Comparison of ENCODE assay signal across 16 cellular contexts in the genomic region with DNA sequence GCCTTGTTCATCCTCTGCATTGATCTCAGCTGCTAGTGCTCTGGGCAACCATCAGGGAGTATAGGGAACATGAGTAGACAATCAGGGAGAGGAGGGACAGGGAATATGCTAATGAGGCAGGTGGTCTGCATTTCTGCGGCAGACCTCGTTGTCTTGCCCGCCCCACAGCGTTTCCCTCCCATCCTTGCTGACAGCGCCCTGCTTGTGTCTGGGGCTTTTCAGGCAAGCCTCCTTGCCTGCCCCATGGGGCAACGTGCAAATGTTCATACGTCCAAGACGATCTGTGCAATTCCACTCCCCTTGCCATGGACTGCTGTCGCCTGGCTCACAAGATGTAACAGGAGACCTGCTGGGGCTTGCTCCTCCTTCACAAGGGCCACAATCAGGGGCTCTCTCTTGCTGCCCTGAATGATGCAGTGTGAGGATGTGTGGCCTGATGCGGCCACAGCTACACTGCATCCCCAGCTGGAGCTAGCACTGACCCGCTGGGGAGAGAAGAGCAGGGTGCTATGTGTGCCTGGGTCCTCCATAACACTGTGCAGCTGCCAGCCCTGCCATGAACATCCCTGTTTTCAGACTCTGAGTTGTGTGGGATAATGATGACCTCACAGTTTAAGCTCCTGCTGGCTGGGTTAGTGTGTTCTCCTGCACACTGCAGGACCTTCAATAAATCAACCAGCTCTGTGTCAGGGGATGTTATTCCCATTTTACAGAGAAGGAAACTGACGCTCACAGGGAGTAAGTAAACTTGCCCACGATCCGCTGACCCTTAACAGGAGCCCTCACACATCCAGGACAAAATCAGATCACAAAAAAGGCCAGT.
A peak's percentile ranks its signal among the peaks of the same experiment; 100 is the strongest.
DNase-seq lines count a peak whose midpoint lies in the region; ATAC-seq, FAIRE-seq and TF ChIP-seq lines count a peak whose summit lies in the region.
"Had no signal": no experiment of that assay in that cellular context is flagged by ENCODE, and none has a peak within 500 bp of the region (broad histone marks: within the 10 kb centered on the region; RNA-seq: fewer than 3 reads in every experiment).

No MANE protein-coding gene starts in this region.

- no peak for TF ChIP-seq EP300 in A549 (IDR thresholded peaks at IDR 0.05)
- no peak for TF ChIP-seq EP300 in esophagus muscularis mucosa (IDR thresholded peaks at IDR 0.05)

- H3K4me1 ChIP-seq in A549: no peaks in the 10 kb centered on the region
- H3K4me1 ChIP-seq in GM23338 (ENCODE audit: insufficient read depth): 0 out of 2 replicates have a peak, but pooled peaks cover 4% of the 10 kb centered on the region
- no peaks in the 10 kb centered on the region for H3K4me1 ChIP-seq in esophagus muscularis mucosa
- H3K4me1 ChIP-seq in neuronal stem cell (ENCODE audit: control insufficient read depth in 2 of 2, insufficient read depth in 1 of 2, low read depth in 1 of 2, low read length in 2 of 2): peaks cover 0 to 4% of the 10 kb centered on the region in 2 donors
- H3K4me1 ChIP-seq in MM.1S (ENCODE audit: low read length): no peaks in the 10 kb centered on the region

- H3K18ac ChIP-seq in neuronal stem cell (ENCODE audit: low read length): peak overlapping the region; percentile 4

- no peaks in the 10 kb centered on the region for H3K36me3 Mint-ChIP-seq in GM23338 (ENCODE audit: low read depth)

- DNase-seq in A549 (ENCODE audit: low read depth in 1 of 2, low spot score in 1 of 2) (no peak), GM23338 (ENCODE audit: low spot score) (peak; percentile 23), esophagus muscularis mucosa (ENCODE audit: extremely low spot score) (peak; percentile 86), neuronal stem cell (ENCODE audit: low spot score) (no peak), MM.1S (no peak), GM10248 (ENCODE audit: extremely low spot score) (no peak), NCI-H82 (lab: John Stamatoyannopoulos, UW) (no peak)
- DNase-seq: AML-193, H9, NCI-H1417 treated with DMSO at 0.1 percent for 48 hours, NCI-H2029 treated with DMSO at 0.1 percent for 48 hours, NCI-H2227 treated with DMSO at 0.1 percent for 48 hours, NCI-H524, SIG-M5 had no signal

- no peak overlapping the region for H2BK12ac ChIP-seq in neuronal stem cell (ENCODE audit: low read length)

- no peak overlapping the region for H2BK5ac ChIP-seq in neuronal stem cell (ENCODE audit: low read length)

- no peak overlapping the region for H3K27ac ChIP-seq in A549
- no peak overlapping the region for H3K27ac ChIP-seq in GM23338 (ENCODE audit: low read depth)
- H3K27ac ChIP-seq in esophagus muscularis mucosa (replicated peaks in 1 of 4): no peak overlapping the region
- no peak overlapping the region for H3K27ac ChIP-seq in neuronal stem cell (replicated peaks; ENCODE audit: low read length)
- H3K27ac ChIP-seq in MM.1S (ENCODE audit: low read length): no peak overlapping the region
- H3K27ac ChIP-seq: C4-2B had no signal

- H4K91ac ChIP-seq in neuronal stem cell (ENCODE audit: low read depth, low read length, poor library complexity): no peak overlapping the region

- CTCF ChIA-PET in A549 (lab: Yijun Ruan, JAX): interaction anchor here (0.8 kb wide), 1 partner anchor 12 kb away, joined by 3 read pairs; no protein-coding TSS in a partner anchor
- CTCF ChIA-PET in GM10248 (lab: Yijun Ruan, JAX): interaction anchor here (1.0 kb wide), 1 partner anchor 9 kb away, joined by 3 read pairs; no protein-coding TSS in a partner anchor

- H3K9me3 ChIP-seq in A549 (peaks cover 2% of the 10 kb centered on the region; the same call in 1 of the 3 replicates), esophagus muscularis mucosa (no peaks in the 10 kb centered on the region), neuronal stem cell (replicated peaks in 1 of 2; ENCODE audit: control insufficient read depth in 2 of 2, insufficient read depth in 1 of 2, low read depth in 1 of 2, low read length in 2 of 2) (no peaks in the 10 kb centered on the region), MM.1S (replicated peaks; ENCODE audit: insufficient read depth, low read length) (no peaks in the 10 kb centered on the region)

- H4K8ac ChIP-seq in neuronal stem cell (ENCODE audit: low read depth, low read length): no peak overlapping the region

- no peaks in the 10 kb centered on the region for H3K36me3 ChIP-seq in GM23338 (ENCODE audit: insufficient read depth)
- H3K36me3 ChIP-seq in esophagus muscularis mucosa: no peaks in the 10 kb centered on the region
- no peaks in the 10 kb centered on the region for H3K36me3 ChIP-seq in neuronal stem cell (replicated peaks in 1 of 2; ENCODE audit: control insufficient read depth in 2 of 2, insufficient read depth in 2 of 2, low read length in 2 of 2)
- H3K36me3 ChIP-seq in MM.1S (replicated peaks; ENCODE audit: insufficient read depth, low read length): no peaks in the 10 kb centered on the region

- H3F3A ChIP-seq in GM23338 (replicated peaks; ENCODE audit: low read depth): no peaks in the 10 kb centered on the region
- no peaks in the 10 kb centered on the region for H3F3A ChIP-seq in MM.1S (ENCODE audit: insufficient read depth, low read length)

- no peak for TF ChIP-seq RAD21 in A549 (conservative IDR thresholded peaks at IDR 0.05 in 1 of 2, IDR thresholded peaks at IDR 0.05 in 1 of 2)

- no peaks in the 10 kb centered on the region for H4K20me1 ChIP-seq in GM23338 (replicated peaks; ENCODE audit: insufficient read depth)
- H4K20me1 ChIP-seq in MM.1S (ENCODE audit: insufficient read depth, low read length): no peaks in the 10 kb centered on the region

- no peak overlapping the region for H3K27ac Mint-ChIP-seq in GM23338
- H3K27ac Mint-ChIP-seq: H9 had no signal

- no peaks in the 10 kb centered on the region for H3K27me3 Mint-ChIP-seq in GM23338 (ENCODE audit: insufficient read depth, low read depth, poor library complexity)

- H3K4me2 ChIP-seq in A549 (no peak overlapping the region), GM23338 (no peak overlapping the region), neuronal stem cell (ENCODE audit: insufficient read depth, low read length, poor library complexity, severe bottlenecking) (no peak overlapping the region), MM.1S (ENCODE audit: low read depth, low read length) (no peak overlapping the region)

- POLR2A ChIA-PET in A549 (lab: Yijun Ruan, JAX) (no interaction called here), GM10248 (lab: Yijun Ruan, JAX) (no interaction called here)

- no peak overlapping the region for H2AFZ ChIP-seq in GM23338
- H2AFZ ChIP-seq in neuronal stem cell (ENCODE audit: low read length): no peak overlapping the region
- no peak overlapping the region for H2AFZ ChIP-seq in MM.1S (ENCODE audit: low read length)

- no peak for FAIRE-seq in A549 (lab: Jason Lieb, UNC)
- FAIRE-seq: D721Med had no signal

- ATAC-seq in A549 (peak; percentile 52 to 63; a peak in 5 of 6 replicates), GM23338 (peak; percentile 65)

- H3K9ac ChIP-seq in neuronal stem cell (ENCODE audit: low read depth, low read length, poor library complexity) (no peak overlapping the region), MM.1S (ENCODE audit: low read length) (no peak overlapping the region)

- H3K27me3 ChIP-seq in GM23338 (ENCODE audit: insufficient read depth): no peaks in the 10 kb centered on the region
- no peaks in the 10 kb centered on the region for H3K27me3 ChIP-seq in esophagus muscularis mucosa
- H3K27me3 ChIP-seq in neuronal stem cell (ENCODE audit: control insufficient read depth in 3 of 3, insufficient read depth in 3 of 3, low read depth in 1 of 3, low read length in 3 of 3): no peaks in the 10 kb centered on the region
- H3K27me3 ChIP-seq in MM.1S (replicated peaks; ENCODE audit: insufficient read depth, low read length): no peaks in the 10 kb centered on the region

- no peak overlapping the region for H3K4me3 ChIP-seq in A549
- H3K4me3 ChIP-seq in GM23338: no peak overlapping the region
- no peak overlapping the region for H3K4me3 ChIP-seq in esophagus muscularis mucosa
- no peak overlapping the region for H3K4me3 ChIP-seq in neuronal stem cell (ENCODE audit: low read length in 2 of 2)
- H3K4me3 ChIP-seq in MM.1S (ENCODE audit: low read length): no peak overlapping the region

- no peaks in the 10 kb centered on the region for H3K79me2 ChIP-seq in GM23338 (replicated peaks; ENCODE audit: insufficient read depth)
- no peaks in the 10 kb centered on the region for H3K79me2 ChIP-seq in MM.1S (ENCODE audit: low read length)

- H2BK120ac ChIP-seq in neuronal stem cell (ENCODE audit: low read depth, low read length): no peak overlapping the region

- no peak overlapping the region for H3K4me3 Mint-ChIP-seq in GM23338
- H3K4me3 Mint-ChIP-seq: H9 had no signal

- H3K79me1 ChIP-seq in neuronal stem cell (ENCODE audit: low read depth, low read length): no peaks in the 10 kb centered on the region

- H3K4ac ChIP-seq in neuronal stem cell (ENCODE audit: low read length): no peak overlapping the region

- intact Hi-C loops in esophagus muscularis mucosa (cut with DNase I): no loop called here

- H2BK15ac ChIP-seq in neuronal stem cell (ENCODE audit: low read length): no peak overlapping the region

- TF ChIP-seq POLR2A in A549 (IDR thresholded peaks at IDR 0.05; ENCODE audit: low read length) (no peak), esophagus muscularis mucosa (IDR thresholded peaks at IDR 0.05; ENCODE audit: low read depth) (no peak)

- H3K23ac ChIP-seq in neuronal stem cell (ENCODE audit: low read depth, low read length, poor library complexity): no peak overlapping the region

- no peaks in the 10 kb centered on the region for H3K9me3 Mint-ChIP-seq in GM23338
- H3K9me3 Mint-ChIP-seq: H9 had no signal

- no peak overlapping the region for H2AK5ac ChIP-seq in neuronal stem cell (ENCODE audit: low read depth, low read length)

- peaks cover 3% of the 10 kb centered on the region; the same call in 2 of the 3 replicates for H3K4me1 Mint-ChIP-seq in GM23338

- 50% methylated on average over 14 of the region's 14 CpGs for WGBS in A549 (ENCODE audit: missing lambda C conversion rate)
- WGBS in esophagus muscularis mucosa: 90% methylated on average over 14 of the region's 14 CpGs
- WGBS in neuronal stem cell (ENCODE audit: extremely low coverage in 2 of 2, insufficient read length in 2 of 2, insufficient replicate concordance in 1 of 2), 2 donors: no CpG with 5 or more reads among the region's 14 CpGs

- no peak overlapping the region for H3K14ac ChIP-seq in neuronal stem cell (ENCODE audit: low read length)

- H3K9me2 ChIP-seq in GM23338 (ENCODE audit: insufficient read depth): no peaks in the 10 kb centered on the region
- H3K9me2 ChIP-seq in MM.1S (replicated peaks; ENCODE audit: insufficient read depth, low read length): no peaks in the 10 kb centered on the region

- no peak for TF ChIP-seq CTCF in A549 (IDR thresholded peaks at IDR 0.05)
- TF ChIP-seq CTCF in GM23338 (conservative IDR thresholded peaks at IDR 0.05; ENCODE audit: low read depth in 2 of 2): no peak
- no peak for TF ChIP-seq CTCF in esophagus muscularis mucosa (IDR thresholded peaks at IDR 0.05)
- no peak for TF ChIP-seq CTCF in MM.1S (IDR thresholded peaks at IDR 0.05; ENCODE audit: low read length)
- TF ChIP-seq CTCF in GM10248 (IDR thresholded peaks at IDR 0.05; ENCODE audit: control extremely low read depth, extremely low read depth, low read depth, missing control alignments): no peak

TF ChIP-seq in GM23338, 12 proteins besides CTCF, POLR2A, EP300 and RAD21 (continues in another document):
- TF ChIP-seq NANOG (IDR thresholded peaks at IDR 0.05; ENCODE audit: borderline replicate concordance): no peak
- no peak for TF ChIP-seq JUNB (IDR thresholded peaks at IDR 0.05; ENCODE audit: unreplicated experiment)

Comparison
In these comparisons a context has a peak if more than half of its experiments do, and no peak if none do; other contexts are left out.
1. DNase-seq: peak in GM23338 (single experiment) and esophagus muscularis mucosa (single experiment); none in A549 (0 of 2), neuronal stem cell (single experiment), MM.1S (single experiment), GM10248 (single experiment) and NCI-H82 (single experiment).